In the genomic region with DNA sequence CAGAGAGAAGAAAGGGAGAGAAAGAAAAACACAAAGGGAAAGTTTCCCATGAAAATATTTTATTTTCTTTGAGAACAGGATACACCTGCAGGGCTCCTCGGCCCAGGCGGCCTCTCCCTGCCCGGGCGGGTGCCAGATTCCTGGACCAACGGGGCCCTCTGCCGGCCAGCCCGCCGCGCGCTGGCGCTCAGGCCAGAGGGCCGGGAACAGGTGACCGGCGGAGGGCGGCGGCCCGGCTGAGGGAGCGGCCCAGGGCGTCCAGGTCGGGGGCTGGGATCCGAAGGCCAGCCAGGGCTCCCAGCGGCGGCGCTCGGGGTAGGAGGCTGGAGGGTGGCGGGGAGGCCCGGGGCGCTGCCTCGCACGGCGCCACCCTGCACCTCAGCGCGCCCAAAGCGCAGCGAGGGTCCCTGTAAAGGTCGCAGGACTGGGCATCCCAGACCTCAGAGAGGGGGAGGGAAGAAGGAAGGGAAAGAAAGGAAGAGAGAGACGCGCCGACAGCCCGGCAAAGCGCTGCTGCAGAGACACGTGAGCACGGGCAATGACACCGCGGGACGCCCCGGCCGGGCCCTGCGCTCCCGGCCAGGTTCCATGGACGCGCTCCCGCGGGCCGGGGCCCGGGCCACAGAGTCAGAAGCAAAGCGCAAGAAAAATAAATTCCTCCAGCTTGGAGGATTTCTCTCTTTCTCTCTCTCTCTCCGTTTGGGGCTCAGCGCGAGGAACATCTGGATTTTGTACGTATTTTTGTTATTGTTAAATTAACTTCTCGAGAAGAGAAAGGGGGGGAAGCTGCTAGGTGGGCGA, we compare ENCODE assay signal across 8 cellular contexts. TPM values are rescaled to one million over a fixed set of nuclear protein-coding genes. Genes with fewer than 3 reads are reported as not detected.
A peak's percentile ranks its signal among the peaks of the same experiment; 100 is the strongest.
DNase-seq lines count a peak whose midpoint lies in the region; ATAC-seq and TF ChIP-seq lines count a peak whose summit lies in the region.

No MANE protein-coding gene starts in this region.

- peak; percentile 31 to 82 (median 66) for TF ChIP-seq CTCF in Peyer's patch (IDR thresholded peaks at IDR 0.05)

- H3K9me3 Mint-ChIP-seq in activated naive CD4-positive, alpha-beta T cell treated with anti-CD3 and anti-CD28 coated beads, Interleukin-2, amount 50 U/mL, for 24 hours = no peaks in the 10 kb centered on the region

- no peaks in the 10 kb centered on the region for H3K36me3 Mint-ChIP-seq in activated naive CD4-positive, alpha-beta T cell treated with anti-CD3 and anti-CD28 coated beads, Interleukin-2, amount 50 U/mL, for 24 hours

- no peak for TF ChIP-seq POLR2A in Peyer's patch (IDR thresholded peaks at IDR 0.05)

- H3K36me3 ChIP-seq in Peyer's patch = no peaks in the 10 kb centered on the region

- ATAC-seq in HG03439 (IDR thresholded peaks at IDR 0.05; ENCODE audit: unreplicated experiment) = peak; percentile 55

- H3K27me3 Mint-ChIP-seq in activated naive CD4-positive, alpha-beta T cell treated with anti-CD3 and anti-CD28 coated beads, Interleukin-2, amount 50 U/mL, for 24 hours = peaks cover 3% of the 10 kb centered on the region

- H3K9me3 ChIP-seq in Peyer's patch = no peaks in the 10 kb centered on the region

- H3K27ac Mint-ChIP-seq in activated naive CD4-positive, alpha-beta T cell treated with anti-CD3 and anti-CD28 coated beads, Interleukin-2, amount 50 U/mL, for 24 hours = no peak overlapping the region

- peak overlapping the region; percentile 62 to 86 (median 70) for H3K27ac ChIP-seq in Peyer's patch

- peaks cover 6% of the 10 kb centered on the region for H3K4me1 Mint-ChIP-seq in activated naive CD4-positive, alpha-beta T cell treated with anti-CD3 and anti-CD28 coated beads, Interleukin-2, amount 50 U/mL, for 24 hours

- DNase-seq in activated gamma-delta T cell treated with Interleukin-2 at 50 U/mL for 16 hours = peak; percentile 54
- DNase-seq in activated gamma-delta T cell (lab: John Stamatoyannopoulos, UW) = no peak
- DNase-seq in Peyer's patch = peak; percentile 42 to 84 (median 84)
- DNase-seq in globus pallidus (ENCODE audit: low spot score) = peak; percentile 41
- peak in 33 of 56 donors; percentile 2 to 80 (median 23) for DNase-seq in nucleus accumbens (lab: John Stamatoyannopoulos, UW)
- DNase-seq in ureter (ENCODE audit: low spot score) = peak; percentile 84

- peak overlapping the region; percentile 29 to 61 (median 52) for H3K4me3 ChIP-seq in Peyer's patch

- H3K4me3 Mint-ChIP-seq in activated naive CD4-positive, alpha-beta T cell treated with anti-CD3 and anti-CD28 coated beads, Interleukin-2, amount 50 U/mL, for 24 hours = peak overlapping the region; percentile 76

- H3K4me1 ChIP-seq in Peyer's patch = peaks cover 0 to 38% (median 18%) of the 10 kb centered on the region in 4 donors

- peaks cover 0 to 4% of the 10 kb centered on the region in 2 donors for H3K27me3 ChIP-seq in Peyer's patch

RNA-seq across cellular contexts. Expression of a gene that starts 0.9 kb away (rescaled TPM):
- total RNA-seq in Peyer's patch = 1 to 10 TPM in 3 of 4 donors, under 1 TPM in 1; 0.83 to 3.5 (median 2.6) TPM
- 2.7 TPM for total RNA-seq in ureter

RNA-seq across cellular contexts. Expression of a gene that starts 60.0 kb away (rescaled TPM):
- total RNA-seq in Peyer's patch (not detected), ureter (0.21 TPM)
